ENCODE assay signal across 8 cellular contexts in genomic region chr15:23039151-23039916, GRCh38. TPM values are rescaled to one million over a fixed set of nuclear protein-coding genes. Genes with fewer than 3 reads are reported as not detected.
DNase-seq lines count a peak whose midpoint lies in the region; ATAC-seq and TF ChIP-seq lines count a peak whose summit lies in the region.

TUBGCP5 (minus strand) TSS chr15:23039569; CDS start chr15:23039543, 26 bp downstream.

- H3K4me1 ChIP-seq in left lung = peaks cover 8 to 13% of the 10 kb centered on the region in 2 donors

- peak within 1 kb of the TSS; percentile 85 for H3K4me3 Mint-ChIP-seq in activated CD4-positive, alpha-beta T cell treated with anti-CD3 and anti-CD28 coated beads, Interleukin-2, amount 10 ng/mL, durations not matched to agents 7 days and 5 days
- H3K4me3 Mint-ChIP-seq in dendritic cell treated with granulocyte-macrophage colony-stimulating factor and Interleukin-4, amounts not matched to agents 40 ng/mL and 50 ng/mL, for 4 days = peak within 1 kb of the TSS; percentile 88

- CTCF ChIA-PET in activated CD4-positive, alpha-beta T cell treated with anti-CD3 and anti-CD28 coated beads, Interleukin-2, amount 10 ng/mL, durations not matched to agents 7 days and 5 days (lab: Charles Lee) = interaction anchor here (0.6 to 1.3 kb wide), 6 partner anchors 10 to 144 kb away, joined by 3 to 7 read pairs (median 4); no protein-coding TSS in a partner anchor

- H3K27ac Mint-ChIP-seq in activated CD4-positive, alpha-beta T cell treated with anti-CD3 and anti-CD28 coated beads, Interleukin-2, amount 10 ng/mL, durations not matched to agents 7 days and 5 days = peak within 1 kb of the TSS; percentile 96
- peak within 1 kb of the TSS; percentile 86 for H3K27ac Mint-ChIP-seq in dendritic cell treated with granulocyte-macrophage colony-stimulating factor and Interleukin-4, amounts not matched to agents 40 ng/mL and 50 ng/mL, for 4 days

- DNase-seq in CD1c-positive myeloid dendritic cell (ENCODE audit: extremely low spot score) = peak; percentile 99
- peak; percentile 99 for DNase-seq in NCI-H69 (lab: John Stamatoyannopoulos, UW)
- peak; percentile 99 for DNase-seq in activated CD4-positive, alpha-beta T cell treated with anti-CD3 and anti-CD28 coated beads, Interleukin-2, amount 10 ng/mL, durations not matched to agents 7 days and 5 days
- peak; percentile 97 to 98 for DNase-seq in left lung
- peak; percentile 96 for DNase-seq in stimulated activated CD4-positive, alpha-beta T cell treated with anti-CD3 and anti-CD28 coated beads, Interleukin-2, amount 100 ng/mL, for 4 hours (ENCODE audit: low read depth)

- TF ChIP-seq CTCF in left lung (IDR thresholded peaks at IDR 0.05) = peak; percentile 36 to 77

- no peaks in the 10 kb centered on the region for H3K27me3 ChIP-seq in left lung

- peaks cover 0 to 13% of the 10 kb centered on the region in 2 donors for H3K36me3 ChIP-seq in left lung

- intact Hi-C loops in dendritic cell treated with granulocyte-macrophage colony-stimulating factor and Interleukin-4, amounts not matched to agents 40 ng/mL and 50 ng/mL, for 4 days (cut with micrococcal nuclease) = loop anchor here (2.0 kb wide), 2 partner anchors 59 to 201 kb away; partner anchors contain the start of genes CYFIP1 and NIPA2
- intact Hi-C loops in left lung (cut with DNase I) = loop anchor here in 1 of 2 donors (10.0 kb wide), 1 partner anchor 435 kb away; no protein-coding TSS in a partner anchor

- no peaks in the 10 kb centered on the region for H3K9me3 Mint-ChIP-seq in activated CD4-positive, alpha-beta T cell treated with anti-CD3 and anti-CD28 coated beads, Interleukin-2, amount 10 ng/mL, durations not matched to agents 7 days and 5 days
- no peaks in the 10 kb centered on the region for H3K9me3 Mint-ChIP-seq in dendritic cell treated with granulocyte-macrophage colony-stimulating factor and Interleukin-4, amounts not matched to agents 40 ng/mL and 50 ng/mL, for 4 days

- ATAC-seq in GM19372 (IDR thresholded peaks at IDR 0.05; ENCODE audit: low read depth, unreplicated experiment) = peak; percentile 87
- ATAC-seq in HG03521 (IDR thresholded peaks at IDR 0.05; ENCODE audit: unreplicated experiment) = peak; percentile 93
- peak; percentile 96 for ATAC-seq in left lung

- H3K9me3 ChIP-seq in left lung = no peaks in the 10 kb centered on the region

- peaks cover 23% of the 10 kb centered on the region for H3K4me1 Mint-ChIP-seq in activated CD4-positive, alpha-beta T cell treated with anti-CD3 and anti-CD28 coated beads, Interleukin-2, amount 10 ng/mL, durations not matched to agents 7 days and 5 days
- H3K4me1 Mint-ChIP-seq in dendritic cell treated with granulocyte-macrophage colony-stimulating factor and Interleukin-4, amounts not matched to agents 40 ng/mL and 50 ng/mL, for 4 days (ENCODE audit: low read depth) = peaks cover 16% of the 10 kb centered on the region

- peak within 1 kb of the TSS; percentile 51 to 71 for H3K4me3 ChIP-seq in left lung

- H3K27me3 Mint-ChIP-seq in activated CD4-positive, alpha-beta T cell treated with anti-CD3 and anti-CD28 coated beads, Interleukin-2, amount 10 ng/mL, durations not matched to agents 7 days and 5 days = no peaks in the 10 kb centered on the region
- H3K27me3 Mint-ChIP-seq in dendritic cell treated with granulocyte-macrophage colony-stimulating factor and Interleukin-4, amounts not matched to agents 40 ng/mL and 50 ng/mL, for 4 days = no peaks in the 10 kb centered on the region

- POLR2A ChIA-PET in activated CD4-positive, alpha-beta T cell treated with anti-CD3 and anti-CD28 coated beads, Interleukin-2, amount 10 ng/mL, durations not matched to agents 7 days and 5 days (lab: Charles Lee) = no interaction called here

- peak within 1 kb of the TSS; percentile 84 to 89 for H3K27ac ChIP-seq in left lung

- peaks cover 9% of the 10 kb centered on the region for H3K36me3 Mint-ChIP-seq in activated CD4-positive, alpha-beta T cell treated with anti-CD3 and anti-CD28 coated beads, Interleukin-2, amount 10 ng/mL, durations not matched to agents 7 days and 5 days (ENCODE audit: low read depth)
- peaks cover 14% of the 10 kb centered on the region for H3K36me3 Mint-ChIP-seq in dendritic cell treated with granulocyte-macrophage colony-stimulating factor and Interleukin-4, amounts not matched to agents 40 ng/mL and 50 ng/mL, for 4 days (ENCODE audit: low read depth)

RNA-seq across cellular contexts. Expression of gene TUBGCP5, which starts in this region (rescaled TPM):
- 10 to 100 TPM; 21.7 to 22.2 TPM for total RNA-seq in activated CD4-positive, alpha-beta T cell treated with anti-CD3 and anti-CD28 coated beads, Interleukin-2, amount 10 ng/mL, durations not matched to agents 7 days and 5 days
- 10 to 100 TPM; 13.1 to 14.4 TPM for total RNA-seq in left lung

Comparison
In these comparisons a context has a peak if more than half of its experiments do, and no peak if none do; other contexts are left out.
1. Peak in every context shown above with its lines: DNase-seq, ATAC-seq, H3K4me3 ChIP-seq and H3K27ac ChIP-seq.